2 cellular contexts compared by ENCODE assay signal in genomic region chr10:9407201-9407600, GRCh38.
DNase-seq lines count a peak whose midpoint lies in the region; ATAC-seq lines count a peak whose summit lies in the region.
"Not testable (repeated sequence)": the region's sequence is repeated elsewhere in the genome, so short reads cannot be mapped to it uniquely, and the experiment has no call there.

No MANE protein-coding gene starts in this region.

- H2BK120ac ChIP-seq in mesenchymal stem cell (ENCODE audit: low read depth, low read length), result not testable (repeated sequence)

- ATAC-seq in right cardiac atrium, result not testable (repeated sequence)

- not testable (repeated sequence) for H3K9ac ChIP-seq in mesenchymal stem cell (ENCODE audit: low read length)

- peak overlapping the region; percentile 34 for H3K4me2 ChIP-seq in mesenchymal stem cell (ENCODE audit: low read length, poor library complexity, severe bottlenecking)

- not testable (repeated sequence) for H3K9me3 ChIP-seq in right cardiac atrium (ENCODE audit: control insufficient read depth, low read length); mesenchymal stem cell (ENCODE audit: control insufficient read depth, low read length)

- not testable (repeated sequence) for H2AFZ ChIP-seq in mesenchymal stem cell (ENCODE audit: low read depth, low read length)

- not testable (repeated sequence) for H3K27ac ChIP-seq in right cardiac atrium (ENCODE audit: low read length); mesenchymal stem cell (ENCODE audit: low read length, poor library complexity, severe bottlenecking)

- H2AK5ac ChIP-seq in mesenchymal stem cell (ENCODE audit: low read length, severe bottlenecking), result not testable (repeated sequence)

- not testable (repeated sequence) for H4K8ac ChIP-seq in mesenchymal stem cell (ENCODE audit: low read length)

- H3K36me3 ChIP-seq in mesenchymal stem cell (ENCODE audit: control insufficient read depth in 1 of 2, insufficient read depth in 2 of 2, low read depth in 1 of 2, low read length in 2 of 2), result not testable (repeated sequence)

- intact Hi-C loops in right cardiac atrium (cut with DNase I), result not testable (repeated sequence)

- not testable (repeated sequence) for H2BK15ac ChIP-seq in mesenchymal stem cell (ENCODE audit: low read depth, poor library complexity, severe bottlenecking)

- H3K4me1 ChIP-seq in right cardiac atrium (ENCODE audit: control insufficient read depth, insufficient read depth, low read length); mesenchymal stem cell (ENCODE audit: control insufficient read depth, insufficient read depth, low read depth, low read length): not testable (repeated sequence)

- H3K23ac ChIP-seq in mesenchymal stem cell (ENCODE audit: low read length in 2 of 2), result not testable (repeated sequence)

- H2BK12ac ChIP-seq in mesenchymal stem cell (ENCODE audit: low read length in 2 of 2), result not testable (repeated sequence)

- not testable (repeated sequence) for H3K14ac ChIP-seq in mesenchymal stem cell (ENCODE audit: low read length in 2 of 2)

- not testable (repeated sequence) for H4K91ac ChIP-seq in mesenchymal stem cell (ENCODE audit: low read length)

- not testable (repeated sequence) for H2BK5ac ChIP-seq in mesenchymal stem cell (ENCODE audit: low read depth, low read length, poor library complexity, severe bottlenecking)

- WGBS in right cardiac atrium, result 91% methylated on average over 29 of the region's 29 CpGs
- 94% methylated on average over 29 of the region's 29 CpGs for WGBS in mesenchymal stem cell

- not testable (repeated sequence) for H3K79me1 ChIP-seq in mesenchymal stem cell (replicated peaks; ENCODE audit: low read length, poor library complexity, severe bottlenecking)

- not testable (repeated sequence) for H3K4me3 ChIP-seq in right cardiac atrium (ENCODE audit: low read length); mesenchymal stem cell (ENCODE audit: insufficient read depth in 1 of 2, low read depth in 1 of 2, low read length in 2 of 2)

- peak in 2 of 3 donors; percentile 21 to 38 for DNase-seq in right cardiac atrium
- not testable (repeated sequence) for DNase-seq in mesenchymal stem cell

- H3K18ac ChIP-seq in mesenchymal stem cell (ENCODE audit: low read depth in 1 of 2, low read length in 2 of 2), result not testable (repeated sequence)

- H3K27me3 ChIP-seq in right cardiac atrium (ENCODE audit: control insufficient read depth, insufficient read depth); mesenchymal stem cell (ENCODE audit: control insufficient read depth in 1 of 2, insufficient read depth in 1 of 2, low read length in 2 of 2): not testable (repeated sequence)

- not testable (repeated sequence) for H3K4ac ChIP-seq in mesenchymal stem cell (ENCODE audit: low read depth in 1 of 2, low read length in 2 of 2)
